1 cellular context compared by ENCODE assay signal in genomic region chr22:42493393-42493792, GRCh38.
A peak's percentile ranks its signal among the peaks of the same experiment; 100 is the strongest.
TF ChIP-seq lines count a peak whose summit lies in the region.

No MANE protein-coding gene starts in this region.

TF ChIP-seq in WTC11, 78 proteins besides CTCF, POLR2A, EP300 and RAD21 (continued from another document):
- TF ChIP-seq ZBTB43 (CRISPR knock-in tag; IDR thresholded peaks at IDR 0.05) (peak; percentile 97), HMGXB4 (CRISPR knock-in tag; IDR thresholded peaks at IDR 0.05) (no peak), RELA (CRISPR knock-in tag; IDR thresholded peaks at IDR 0.05; ENCODE audit: borderline replicate concordance) (no peak), MLX (CRISPR knock-in tag; IDR thresholded peaks at IDR 0.05) (no peak), USF1 (CRISPR knock-in tag; IDR thresholded peaks at IDR 0.05) (peak; percentile 32; the same call in 1 of the 2 replicates), ZNF423 (CRISPR knock-in tag; IDR thresholded peaks at IDR 0.05) (no peak), PRRX2 (CRISPR knock-in tag; IDR thresholded peaks at IDR 0.05) (no peak), GTF2I (CRISPR knock-in tag; conservative IDR thresholded peaks at IDR 0.05) (no peak), KAT7 (CRISPR knock-in tag; IDR thresholded peaks at IDR 0.05; ENCODE audit: borderline replicate concordance) (no peak), OVOL2 (CRISPR knock-in tag; IDR thresholded peaks at IDR 0.05; ENCODE audit: borderline replicate concordance) (no peak), NFE2L1 (CRISPR knock-in tag; IDR thresholded peaks at IDR 0.05) (0 out of 2 replicates have a peak, but pooled peaks have one; percentile 32), TEAD4 (CRISPR knock-in tag; IDR thresholded peaks at IDR 0.05) (peak; percentile 65; the same call in 1 of the 2 replicates), CBFB (CRISPR knock-in tag; IDR thresholded peaks at IDR 0.05; ENCODE audit: low read depth) (no peak), ZNF671 (CRISPR knock-in tag; IDR thresholded peaks at IDR 0.05) (no peak), ETV6 (CRISPR knock-in tag; IDR thresholded peaks at IDR 0.05) (0 out of 2 replicates have a peak, but pooled peaks have one; percentile 19), GABPB1 (CRISPR knock-in tag; IDR thresholded peaks at IDR 0.05) (no peak), ERG (CRISPR knock-in tag; IDR thresholded peaks at IDR 0.05) (no peak), CREB1 (CRISPR knock-in tag; IDR thresholded peaks at IDR 0.05) (no peak), ARID4B (CRISPR knock-in tag; IDR thresholded peaks at IDR 0.05; ENCODE audit: borderline replicate concordance) (no peak), ZNF532 (CRISPR knock-in tag; IDR thresholded peaks at IDR 0.05; ENCODE audit: borderline replicate concordance) (no peak), MXD4 (CRISPR knock-in tag; IDR thresholded peaks at IDR 0.05; ENCODE audit: borderline replicate concordance) (no peak), TCF7 (CRISPR knock-in tag; IDR thresholded peaks at IDR 0.05; ENCODE audit: low read depth) (no peak), FOXP4 (CRISPR knock-in tag; IDR thresholded peaks at IDR 0.05) (peak; percentile 90; the same call in 1 of the 2 replicates), TP53 (CRISPR knock-in tag; IDR thresholded peaks at IDR 0.05) (no peak), JUN (CRISPR knock-in tag; IDR thresholded peaks at IDR 0.05) (no peak), USF2 (CRISPR knock-in tag; IDR thresholded peaks at IDR 0.05) (no peak), PREB (CRISPR knock-in tag; IDR thresholded peaks at IDR 0.05; ENCODE audit: borderline replicate concordance) (no peak), CREM (CRISPR knock-in tag; IDR thresholded peaks at IDR 0.05) (no peak), ZNF138 (CRISPR knock-in tag; conservative IDR thresholded peaks at IDR 0.05) (no peak), ZNF396 (CRISPR knock-in tag; IDR thresholded peaks at IDR 0.05; ENCODE audit: borderline replicate concordance) (no peak), E2F5 (CRISPR knock-in tag; IDR thresholded peaks at IDR 0.05) (no peak), TEAD1 (CRISPR knock-in tag; IDR thresholded peaks at IDR 0.05) (peak; percentile 89; the same call in 1 of the 2 replicates), SMAD4 (CRISPR knock-in tag; IDR thresholded peaks at IDR 0.05) (no peak), SP1 (CRISPR knock-in tag; conservative IDR thresholded peaks at IDR 0.05) (no peak), ZNF416 (CRISPR knock-in tag; IDR thresholded peaks at IDR 0.05) (no peak), ZNF232 (CRISPR knock-in tag; IDR thresholded peaks at IDR 0.05) (no peak)
